In the genomic region with DNA sequence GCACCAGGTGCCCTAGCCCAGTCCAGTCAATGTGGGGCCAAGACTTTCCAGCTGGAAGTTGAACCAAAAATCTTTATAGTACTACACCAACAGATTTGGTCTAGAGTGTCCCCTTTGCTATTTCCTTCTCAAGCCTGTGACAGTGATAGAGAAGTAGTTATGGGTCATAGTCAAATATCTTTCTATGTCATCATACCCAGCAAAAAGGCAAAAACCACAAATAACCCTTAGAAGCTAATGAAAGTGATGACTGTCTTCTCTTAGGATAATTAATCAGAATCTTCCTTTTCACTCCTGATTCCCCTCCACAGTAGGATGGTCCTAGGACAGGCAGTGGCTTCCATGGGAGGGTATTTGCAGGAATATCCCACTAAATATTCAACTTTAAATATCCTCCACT, we compare ENCODE assay signal across 14 cellular contexts.
A peak's percentile ranks its signal among the peaks of the same experiment; 100 is the strongest.
DNase-seq lines count a peak whose midpoint lies in the region; ATAC-seq and TF ChIP-seq lines count a peak whose summit lies in the region.
"Had no signal": no experiment of that assay in that cellular context is flagged by ENCODE, and none has a peak within 500 bp of the region (broad histone marks: within the 10 kb centered on the region; RNA-seq: fewer than 3 reads in every experiment).

No MANE protein-coding gene starts in this region.

- no TSS peak for BruUV-seq in HCT116 (replicated peaks; lab: Mats Ljungman, UMichigan)

- H3K27ac Mint-ChIP-seq in chondrocyte (ENCODE audit: unreplicated experiment) (peak overlapping the region; percentile 34), type B pancreatic cell (no peak overlapping the region)
- H3K27ac Mint-ChIP-seq: B cell; CD4-positive, CD25-positive, alpha-beta regulatory T cell had no signal

- H3K27me3 ChIP-seq in HCT116 (ENCODE audit: insufficient read depth, low read length) (peaks cover 4% of the 10 kb centered on the region; the same call in 1 of the 2 replicates), osteoblast (ENCODE audit: insufficient read depth, low read length) (no peaks in the 10 kb centered on the region)
- H3K27me3 ChIP-seq: SJCRH30 had no signal

- H3K4me1 ChIP-seq in HCT116 (ENCODE audit: control insufficient read depth in 1 of 2, insufficient read depth in 2 of 2, low read length in 2 of 2) (peaks cover 0 to 13% of the 10 kb centered on the region in 2 experiments; a peak in 2 of 4 replicates), osteoblast (ENCODE audit: insufficient read depth, low read length) (peaks cover 12% of the 10 kb centered on the region)
- H3K4me1 ChIP-seq: SJCRH30 had no signal

- no peak overlapping the region for H3K4me3 ChIP-seq in HCT116 (replicated peaks in 1 of 2; ENCODE audit: low read depth in 1 of 2, low read length in 2 of 2)
- no peak overlapping the region for H3K4me3 ChIP-seq in osteoblast (ENCODE audit: insufficient read depth, low read length)
- H3K4me3 ChIP-seq: PC-9, SJCRH30 had no signal

- RAD21 ChIA-PET in HCT116 (lab: Charles Lee; ENCODE audit: low non-redundant PET in 1 of 2, low total read pairs in 2 of 2, uncharacterized antibody in 2 of 2, unreplicated experiment in 2 of 2), result no interaction called here

- no peak overlapping the region for H3K9ac ChIP-seq in HCT116 (ENCODE audit: low read length)

- H3K79me2 ChIP-seq in HCT116 (ENCODE audit: insufficient read depth, low read length), result no peaks in the 10 kb centered on the region
- H3K79me2 ChIP-seq in osteoblast (ENCODE audit: insufficient read depth, low read length), result no peaks in the 10 kb centered on the region

- no peak overlapping the region; the same call in 1 of the 2 replicates for H3K27ac ChIP-seq in HCT116 (ENCODE audit: low read depth, low read length)
- H3K27ac ChIP-seq in osteoblast (ENCODE audit: low read depth, low read length), result no peak overlapping the region
- H3K27ac ChIP-seq: PC-9, SJCRH30 had no signal

- H3K9me3 ChIP-seq in HCT116 (ENCODE audit: control insufficient read depth in 1 of 2, insufficient read depth in 1 of 2, low read depth in 1 of 2, low read length in 2 of 2) (no peaks in the 10 kb centered on the region), osteoblast (ENCODE audit: low read depth, low read length) (no peaks in the 10 kb centered on the region)
- H3K9me3 ChIP-seq: SJCRH30 had no signal

- no peaks in the 10 kb centered on the region for H3K36me3 ChIP-seq in HCT116 (ENCODE audit: control insufficient read depth in 1 of 2, insufficient read depth in 2 of 2, low read length in 2 of 2)
- H3K36me3 ChIP-seq in osteoblast (ENCODE audit: insufficient read depth, low read length), result no peaks in the 10 kb centered on the region
- H3K36me3 ChIP-seq: SJCRH30 had no signal

- ATAC-seq in HCT116 (0 out of 2 replicates have a peak, but pooled peaks have one; percentile 10), GM18909 (IDR thresholded peaks at IDR 0.05; ENCODE audit: poor library complexity, unreplicated experiment) (no peak), GM21825 (IDR thresholded peaks at IDR 0.05; ENCODE audit: unreplicated experiment) (no peak)

- TF ChIP-seq CTCF in HCT116 (IDR thresholded peaks at IDR 0.05 in 2 of 3, conservative IDR thresholded peaks at IDR 0.05 in 1 of 3; ENCODE audit: borderline replicate concordance in 1 of 3, insufficient read depth in 1 of 3, low read depth in 2 of 3, low read length in 2 of 3) (no peak), chondrocyte (IDR thresholded peaks at IDR 0.05) (no peak), osteoblast (IDR thresholded peaks at IDR 0.05; ENCODE audit: extremely low read depth, low read depth, low read length) (no peak), type B pancreatic cell (conservative IDR thresholded peaks at IDR 0.05) (no peak)

- intact Hi-C loops in HCT116 (cut with micrococcal nuclease), result no loop called here

- peak overlapping the region; percentile 44 for H3K4me2 ChIP-seq in HCT116 (ENCODE audit: low read length)
- H3K4me2 ChIP-seq in osteoblast (ENCODE audit: insufficient read depth, low read length), result no peak overlapping the region
- H3K4me2 ChIP-seq: PC-9 had no signal

- POLR2A ChIA-PET in HCT116 (lab: Charles Lee), result no interaction called here

- H3K36me3 Mint-ChIP-seq in chondrocyte (ENCODE audit: low read depth) (peaks cover 3% of the 10 kb centered on the region), type B pancreatic cell (no peaks in the 10 kb centered on the region)
- H3K36me3 Mint-ChIP-seq: CD4-positive, CD25-positive, alpha-beta regulatory T cell had no signal

- CTCF ChIA-PET in HCT116 (lab: Charles Lee), result no interaction called here

- no peak for TF ChIP-seq POLR2A in HCT116 (IDR thresholded peaks at IDR 0.05; ENCODE audit: borderline replicate concordance, extremely low read depth, insufficient read depth, insufficient read length)

- H3K27me3 Mint-ChIP-seq in chondrocyte (ENCODE audit: low read depth) (no peaks in the 10 kb centered on the region), type B pancreatic cell (peaks cover 13% of the 10 kb centered on the region)
- H3K27me3 Mint-ChIP-seq: B cell; CD4-positive, CD25-positive, alpha-beta regulatory T cell had no signal

- H2AFZ ChIP-seq in HCT116 (ENCODE audit: low read depth, low read length, poor library complexity, severe bottlenecking), result no peak overlapping the region
- H2AFZ ChIP-seq in osteoblast (ENCODE audit: low read length), result peak overlapping the region; percentile 6
- H2AFZ ChIP-seq: PC-9 had no signal

- H3K9me2 ChIP-seq in HCT116 (ENCODE audit: insufficient read depth), result no peaks in the 10 kb centered on the region

- H3K4me3 Mint-ChIP-seq in chondrocyte (ENCODE audit: unreplicated experiment), result no peak overlapping the region
- H3K4me3 Mint-ChIP-seq in type B pancreatic cell, result no peak overlapping the region
- H3K4me3 Mint-ChIP-seq: B cell; CD4-positive, CD25-positive, alpha-beta regulatory T cell had no signal

- no peaks in the 10 kb centered on the region for H4K20me1 ChIP-seq in HCT116 (ENCODE audit: insufficient read depth)
- H4K20me1 ChIP-seq in osteoblast (ENCODE audit: insufficient read depth, low read length), result no peaks in the 10 kb centered on the region

- no peaks in the 10 kb centered on the region for H3K9me3 Mint-ChIP-seq in chondrocyte (ENCODE audit: low read depth)
- H3K9me3 Mint-ChIP-seq in type B pancreatic cell, result peaks cover 3% of the 10 kb centered on the region

- no peak for TF ChIP-seq RAD21 in HCT116 (IDR thresholded peaks at IDR 0.05; ENCODE audit: low read depth)

- no peak for DNase-seq in HCT116 (ENCODE audit: low read depth, low spot score)
- no peak for DNase-seq in chondrocyte (ENCODE audit: low spot score)
- DNase-seq in osteoblast (ENCODE audit: insufficient read length, low spot score, missing footprints), result no peak
- no peak for DNase-seq in type B pancreatic cell (ENCODE audit: extremely low spot score, unreplicated experiment)
- no peak for DNase-seq in NCI-H345 treated with DMSO at 0.1 percent for 48 hours (lab: John Stamatoyannopoulos, UW; ENCODE audit: unreplicated experiment)
- DNase-seq: Calu3; CD4-positive, CD25-positive, alpha-beta regulatory T cell; KG1; NCI-H2029 treated with DMSO at 0.1 percent for 48 hours; PC-9 had no signal

- peaks cover 25% of the 10 kb centered on the region for H3K4me1 Mint-ChIP-seq in chondrocyte (ENCODE audit: low read depth)
- peaks cover 19% of the 10 kb centered on the region for H3K4me1 Mint-ChIP-seq in type B pancreatic cell (ENCODE audit: unreplicated experiment)
- H3K4me1 Mint-ChIP-seq: B cell; CD4-positive, CD25-positive, alpha-beta regulatory T cell had no signal

TF ChIP-seq in HCT116, 20 proteins besides CTCF, POLR2A, EP300 and RAD21 (continues in another document):
- TF ChIP-seq ELF1 (IDR thresholded peaks at IDR 0.05; ENCODE audit: borderline replicate concordance, low read depth), result no peak
- no peak for TF ChIP-seq POLR2AphosphoS5 (IDR thresholded peaks at IDR 0.05; ENCODE audit: low read depth, low read length)
- TF ChIP-seq, protein P1, sequence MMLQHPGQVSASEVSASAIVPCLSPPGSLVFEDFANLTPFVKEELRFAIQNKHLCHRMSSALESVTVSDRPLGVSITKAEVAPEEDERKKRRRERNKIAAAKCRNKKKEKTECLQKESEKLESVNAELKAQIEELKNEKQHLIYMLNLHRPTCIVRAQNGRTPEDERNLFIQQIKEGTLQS (IDR thresholded peaks at IDR 0.05), result no peak
- TF ChIP-seq TCF7L2 (IDR thresholded peaks at IDR 0.05; ENCODE audit: borderline replicate concordance, extremely low read depth, insufficient read depth, insufficient read length), result no peak
- no peak for TF ChIP-seq JUND (IDR thresholded peaks at IDR 0.05)
- TF ChIP-seq, protein P2, sequence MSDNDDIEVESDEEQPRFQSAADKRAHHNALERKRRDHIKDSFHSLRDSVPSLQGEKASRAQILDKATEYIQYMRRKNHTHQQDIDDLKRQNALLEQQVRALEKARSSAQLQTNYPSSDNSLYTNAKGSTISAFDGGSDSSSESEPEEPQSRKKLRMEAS (IDR thresholded peaks at IDR 0.05), result no peak
- TF ChIP-seq EZH2phosphoT487 (IDR thresholded peaks at IDR 0.05; ENCODE audit: borderline replicate concordance), result no peak
- TF ChIP-seq CEBPB (IDR thresholded peaks at IDR 0.05; ENCODE audit: low read depth), result no peak
- no peak for TF ChIP-seq SRF (IDR thresholded peaks at IDR 0.05; ENCODE audit: low read depth)
- TF ChIP-seq EZH2 (IDR thresholded peaks at IDR 0.05), result no peak
- TF ChIP-seq ZBTB33 (IDR thresholded peaks at IDR 0.05; ENCODE audit: extremely low read depth, insufficient replicate concordance, low read length), result no peak
- no peak for TF ChIP-seq SP1 (IDR thresholded peaks at IDR 0.05; ENCODE audit: low read depth)
